ENCODE assay signal across 1 cellular context in genomic region chr2:42874838-42875801, GRCh38.
TF ChIP-seq lines count a peak whose summit lies in the region.

No MANE protein-coding gene starts in this region.

TF ChIP-seq in HepG2, 621 proteins besides CTCF, POLR2A, EP300 and RAD21 (continued from another document):
- TF ChIP-seq ZBTB34 (CRISPR knock-in tag; IDR thresholded peaks at IDR 0.05) (peak; percentile 70; the same call in 1 of the 2 replicates), ZFX (CRISPR knock-in tag; IDR thresholded peaks at IDR 0.05; ENCODE audit: low read depth) (peak; percentile 27; the same call in 1 of the 2 replicates), ZSCAN21 (CRISPR knock-in tag; IDR thresholded peaks at IDR 0.05; ENCODE audit: borderline replicate concordance) (no peak), GZF1 (CRISPR knock-in tag; IDR thresholded peaks at IDR 0.05) (no peak), ZNF687 (CRISPR knock-in tag; IDR thresholded peaks at IDR 0.05) (peak; percentile 52; the same call in 1 of the 2 replicates), ARID4A (CRISPR knock-in tag; IDR thresholded peaks at IDR 0.05; ENCODE audit: borderline replicate concordance) (no peak), HNRNPLL (IDR thresholded peaks at IDR 0.05; ENCODE audit: low read depth, low read length, poor library complexity, severe bottlenecking) (peak; percentile 27), TEAD3 (CRISPR knock-in tag; optimal IDR thresholded peaks at IDR 0.05; ENCODE audit: borderline replicate concordance) (peak; percentile 22)
